ENCODE assay signal across 1 cellular context in the genomic region with DNA sequence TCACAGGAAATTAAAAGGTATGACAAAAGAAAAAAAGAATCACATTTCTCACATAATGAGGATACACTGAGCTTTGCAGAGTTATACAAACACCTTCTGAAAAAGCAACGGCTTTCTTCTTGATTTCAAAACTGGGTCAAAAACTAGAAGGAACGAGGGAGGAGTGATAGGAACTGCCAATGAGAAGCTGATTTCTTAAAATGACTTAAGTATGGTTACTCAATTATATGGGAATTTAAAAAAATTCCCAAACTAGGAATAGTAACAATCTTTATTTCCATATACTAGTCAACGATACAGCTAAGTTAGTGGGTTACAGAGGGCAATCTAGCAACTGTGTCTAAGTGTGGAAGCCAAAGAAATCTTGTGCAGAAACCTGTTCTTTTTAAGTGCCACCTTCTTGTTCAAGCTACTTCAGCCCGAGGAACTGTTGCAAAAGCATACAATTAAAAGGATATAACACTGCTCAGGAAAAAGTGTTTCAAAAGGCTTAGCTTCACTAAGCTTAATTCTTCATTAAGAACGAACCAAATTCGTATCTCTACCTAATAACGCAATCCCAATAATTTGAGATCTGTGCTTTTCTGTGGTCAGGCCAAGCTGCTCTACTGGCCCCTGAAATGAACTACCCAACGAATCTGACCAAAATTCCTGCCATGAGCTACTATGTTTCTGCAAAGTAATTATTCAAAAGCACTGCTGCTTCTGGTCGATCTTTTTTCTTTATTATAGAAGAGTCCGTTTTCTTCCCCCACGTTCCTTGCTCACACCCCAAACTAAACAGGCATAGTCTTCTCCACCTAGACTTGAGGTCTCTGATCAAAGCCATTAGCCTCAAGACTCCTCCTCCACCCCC.
TF ChIP-seq lines count a peak whose summit lies in the region.

No MANE protein-coding gene starts in this region.

TF ChIP-seq in HCT116, 20 proteins besides CTCF, POLR2A, EP300 and RAD21 (continued from another document):
- TF ChIP-seq, protein P1, sequence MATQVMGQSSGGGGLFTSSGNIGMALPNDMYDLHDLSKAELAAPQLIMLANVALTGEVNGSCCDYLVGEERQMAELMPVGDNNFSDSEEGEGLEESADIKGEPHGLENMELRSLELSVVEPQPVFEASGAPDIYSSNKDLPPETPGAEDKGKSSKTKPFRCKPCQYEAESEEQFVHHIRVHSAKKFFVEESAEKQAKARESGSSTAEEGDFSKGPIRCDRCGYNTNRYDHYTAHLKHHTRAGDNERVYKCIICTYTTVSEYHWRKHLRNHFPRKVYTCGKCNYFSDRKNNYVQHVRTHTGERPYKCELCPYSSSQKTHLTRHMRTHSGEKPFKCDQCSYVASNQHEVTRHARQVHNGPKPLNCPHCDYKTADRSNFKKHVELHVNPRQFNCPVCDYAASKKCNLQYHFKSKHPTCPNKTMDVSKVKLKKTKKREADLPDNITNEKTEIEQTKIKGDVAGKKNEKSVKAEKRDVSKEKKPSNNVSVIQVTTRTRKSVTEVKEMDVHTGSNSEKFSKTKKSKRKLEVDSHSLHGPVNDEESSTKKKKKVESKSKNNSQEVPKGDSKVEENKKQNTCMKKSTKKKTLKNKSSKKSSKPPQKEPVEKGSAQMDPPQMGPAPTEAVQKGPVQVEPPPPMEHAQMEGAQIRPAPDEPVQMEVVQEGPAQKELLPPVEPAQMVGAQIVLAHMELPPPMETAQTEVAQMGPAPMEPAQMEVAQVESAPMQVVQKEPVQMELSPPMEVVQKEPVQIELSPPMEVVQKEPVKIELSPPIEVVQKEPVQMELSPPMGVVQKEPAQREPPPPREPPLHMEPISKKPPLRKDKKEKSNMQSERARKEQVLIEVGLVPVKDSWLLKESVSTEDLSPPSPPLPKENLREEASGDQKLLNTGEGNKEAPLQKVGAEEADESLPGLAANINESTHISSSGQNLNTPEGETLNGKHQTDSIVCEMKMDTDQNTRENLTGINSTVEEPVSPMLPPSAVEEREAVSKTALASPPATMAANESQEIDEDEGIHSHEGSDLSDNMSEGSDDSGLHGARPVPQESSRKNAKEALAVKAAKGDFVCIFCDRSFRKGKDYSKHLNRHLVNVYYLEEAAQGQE (IDR thresholded peaks at IDR 0.05; ENCODE audit: low read depth): no peak
- TF ChIP-seq POLR2AphosphoS5 (IDR thresholded peaks at IDR 0.05; ENCODE audit: low read depth, low read length) (no peak), EGR1 (IDR thresholded peaks at IDR 0.05; ENCODE audit: low read depth) (no peak), SIN3A (IDR thresholded peaks at IDR 0.05; ENCODE audit: low read depth) (no peak)
